Comparison of ENCODE assay signal across 8 cellular contexts in genomic region chr17:59848778-59849177, GRCh38. TPM values are rescaled to one million over a fixed set of nuclear protein-coding genes. Genes with fewer than 3 reads are reported as not detected.
DNase-seq lines count a peak whose midpoint lies in the region; ATAC-seq, FAIRE-seq and TF ChIP-seq lines count a peak whose summit lies in the region.

No MANE protein-coding gene starts in this region.

- H3K27me3 Mint-ChIP-seq in CD8-positive, alpha-beta T cell (ENCODE audit: low read depth): no peaks in the 10 kb centered on the region
- H3K27me3 Mint-ChIP-seq in activated CD8-positive, alpha-beta T cell treated with anti-CD3 and anti-CD28 coated beads for 36 hours: no peaks in the 10 kb centered on the region

- no peak overlapping the region for H3K27ac ChIP-seq in CD8-positive, alpha-beta T cell (ENCODE audit: low read depth, low read length)
- H3K27ac ChIP-seq in kidney (ENCODE audit: low read depth in 2 of 2, low read length in 2 of 2) (peak overlapping the region; percentile 41 to 63), upper lobe of left lung (peak overlapping the region; percentile 83 to 93 (median 88))

- H3K4me3 Mint-ChIP-seq in CD8-positive, alpha-beta T cell: peak overlapping the region; percentile 0
- peak overlapping the region; percentile 24 for H3K4me3 Mint-ChIP-seq in activated CD8-positive, alpha-beta T cell treated with anti-CD3 and anti-CD28 coated beads for 36 hours

- peaks cover 33% of the 10 kb centered on the region for H3K4me1 Mint-ChIP-seq in CD8-positive, alpha-beta T cell (ENCODE audit: low read depth)
- H3K4me1 Mint-ChIP-seq in activated CD8-positive, alpha-beta T cell treated with anti-CD3 and anti-CD28 coated beads for 36 hours (ENCODE audit: low read depth): peaks cover 62% of the 10 kb centered on the region

- H3K4me3 ChIP-seq in CD8-positive, alpha-beta T cell (ENCODE audit: low read depth, low read length): no peak overlapping the region
- H3K4me3 ChIP-seq in kidney (ENCODE audit: low read length in 2 of 2): no peak overlapping the region
- no peak overlapping the region for H3K4me3 ChIP-seq in upper lobe of left lung

- no peak for TF ChIP-seq CTCF in CD8-positive, alpha-beta T cell (IDR thresholded peaks at IDR 0.05)
- no peak for TF ChIP-seq CTCF in activated CD8-positive, alpha-beta T cell treated with anti-CD3 and anti-CD28 coated beads for 36 hours (IDR thresholded peaks at IDR 0.05)
- TF ChIP-seq CTCF in kidney (IDR thresholded peaks at IDR 0.05; ENCODE audit: borderline replicate concordance, extremely low read depth, insufficient read depth) (no peak), upper lobe of left lung (IDR thresholded peaks at IDR 0.05) (no peak)

- no peaks in the 10 kb centered on the region for H3K36me3 Mint-ChIP-seq in CD8-positive, alpha-beta T cell
- peaks cover 2% of the 10 kb centered on the region for H3K36me3 Mint-ChIP-seq in activated CD8-positive, alpha-beta T cell treated with anti-CD3 and anti-CD28 coated beads for 36 hours (ENCODE audit: low read depth)

- H3K27ac Mint-ChIP-seq in CD8-positive, alpha-beta T cell: no peak overlapping the region
- H3K27ac Mint-ChIP-seq in activated CD8-positive, alpha-beta T cell treated with anti-CD3 and anti-CD28 coated beads for 36 hours: peak overlapping the region; percentile 53

- H3K9me3 ChIP-seq in CD8-positive, alpha-beta T cell (ENCODE audit: low read length): no peaks in the 10 kb centered on the region
- H3K9me3 ChIP-seq in kidney (ENCODE audit: control insufficient read depth in 1 of 2, low read length in 2 of 2) (no peaks in the 10 kb centered on the region), upper lobe of left lung (no peaks in the 10 kb centered on the region)

- no peaks in the 10 kb centered on the region for H3K27me3 ChIP-seq in CD8-positive, alpha-beta T cell (ENCODE audit: insufficient read depth, low read length)
- H3K27me3 ChIP-seq in upper lobe of left lung: no peaks in the 10 kb centered on the region

- peaks cover 6% of the 10 kb centered on the region for H3K4me1 ChIP-seq in CD8-positive, alpha-beta T cell (ENCODE audit: insufficient read depth, low read length)
- peaks cover 28% of the 10 kb centered on the region in 2 donors for H3K4me1 ChIP-seq in kidney (ENCODE audit: control insufficient read depth in 1 of 2, insufficient read depth in 1 of 2, low read depth in 1 of 2, low read length in 2 of 2)
- H3K4me1 ChIP-seq in upper lobe of left lung: peaks cover 56 to 82% (median 70%) of the 10 kb centered on the region in 4 donors

- CTCF ChIA-PET in CD8-positive, alpha-beta T cell (lab: Charles Lee): interaction anchor here (1.1 to 1.3 kb wide), 2 partner anchors 20 to 66 kb away, joined by 4 read pairs; no protein-coding TSS in a partner anchor
- CTCF ChIA-PET in activated CD8-positive, alpha-beta T cell treated with anti-CD3 and anti-CD28 coated beads for 36 hours (lab: Charles Lee): interaction anchor here (1.0 to 6.7 kb wide), 3 partner anchors 10 to 16 kb away, joined by 3 to 40 read pairs (median 4); no protein-coding TSS in a partner anchor

- 39 to 42% methylated on average over 7 of the region's 7 CpGs for WGBS in upper lobe of left lung, 2 donors

- H3K36me3 ChIP-seq in CD8-positive, alpha-beta T cell (ENCODE audit: insufficient read depth, low read length): no peaks in the 10 kb centered on the region
- no peaks in the 10 kb centered on the region for H3K36me3 ChIP-seq in kidney (ENCODE audit: control insufficient read depth in 1 of 2, insufficient read depth in 2 of 2, low read length in 2 of 2)
- H3K36me3 ChIP-seq in upper lobe of left lung: no peaks in the 10 kb centered on the region

- ATAC-seq in CD8-positive, alpha-beta T cell: no peak
- ATAC-seq in HG02759 (IDR thresholded peaks at IDR 0.05; ENCODE audit: unreplicated experiment): peak; percentile 54
- ATAC-seq in activated CD8-positive, alpha-beta T cell treated with anti-CD3 and anti-CD28 coated beads for 36 hours: peak; percentile 21
- peak; percentile 57 to 68 for ATAC-seq in upper lobe of left lung (ENCODE audit: low FRiP score in 2 of 2)
- no peak for ATAC-seq in GM19455 (IDR thresholded peaks at IDR 0.05; ENCODE audit: unreplicated experiment)

- no peaks in the 10 kb centered on the region for H3K9me3 Mint-ChIP-seq in CD8-positive, alpha-beta T cell
- no peaks in the 10 kb centered on the region for H3K9me3 Mint-ChIP-seq in activated CD8-positive, alpha-beta T cell treated with anti-CD3 and anti-CD28 coated beads for 36 hours

- intact Hi-C loops in CD8-positive, alpha-beta T cell (cut with DNase I, micrococcal nuclease): no loop called here
- intact Hi-C loops in activated CD8-positive, alpha-beta T cell treated with anti-CD3 and anti-CD28 coated beads for 36 hours (cut with micrococcal nuclease): loop anchor here (5.0 kb wide), 1 partner anchor 96 kb away; no protein-coding TSS in a partner anchor
- intact Hi-C loops in kidney (cut with DNase I): no loop called here

- no peak for TF ChIP-seq EP300 in upper lobe of left lung (IDR thresholded peaks at IDR 0.05)

- DNase-seq in CD8-positive, alpha-beta T cell: peak in 1 of 7 experiments; percentile 27
- DNase-seq in activated CD8-positive, alpha-beta T cell treated with anti-CD3 and anti-CD28 coated beads for 36 hours: peak; percentile 74
- DNase-seq in kidney (peak; percentile 94), upper lobe of left lung (peak; percentile 39 to 93), mesenteric fat pad (ENCODE audit: low spot score) (no peak), AG08396 (ENCODE audit: low spot score) (no peak)

- peak in 1 of 4 donors; percentile 34 for TF ChIP-seq POLR2A in upper lobe of left lung (IDR thresholded peaks at IDR 0.05)

- no peak for FAIRE-seq in kidney (lab: Jason Lieb, UNC)

- H3K9ac ChIP-seq in kidney (ENCODE audit: low read length in 2 of 2): no peak overlapping the region

- POLR2A ChIA-PET in CD8-positive, alpha-beta T cell (lab: Charles Lee): interaction anchor here (0.9 kb wide), 1 partner anchor 10 kb away, joined by 3 read pairs; no protein-coding TSS in a partner anchor
- POLR2A ChIA-PET in activated CD8-positive, alpha-beta T cell treated with anti-CD3 and anti-CD28 coated beads for 36 hours (lab: Charles Lee): interaction anchor here (0.9 to 27.9 kb wide), 7 partner anchors 10 to 97 kb away, joined by 3 to 1156 read pairs (median 64); partner anchors contain the start of genes RPS6KB1 and TUBD1

RNA-seq across cellular contexts. Expression of gene TUBD1, which starts 44.0 kb away (rescaled TPM):
- 10 to 100 TPM in 1 of 2 experiments, 1 to 10 TPM in 1; 9.7 to 11.0 TPM for total RNA-seq in CD8-positive, alpha-beta T cell
- total RNA-seq in activated CD8-positive, alpha-beta T cell treated with anti-CD3 and anti-CD28 coated beads for 36 hours: 10 to 100 TPM in 1 of 2 experiments, 1 to 10 TPM in 1; 7.9 to 11.1 TPM
- total RNA-seq in kidney (11.9 TPM), upper lobe of left lung (10 to 100 TPM in 1 of 6 donors, 1 to 10 TPM in 5; 3.1 to 52.4 (median 7.6) TPM), mesenteric fat pad (6.8 TPM)
- polyA plus RNA-seq in kidney (ENCODE audit: insufficient read depth, low read depth, low replicate concordance): 6.8 TPM

RNA-seq across cellular contexts. Expression of gene RPS6KB1, which starts 44.1 kb away (rescaled TPM):
- 100 to 1,000 TPM; 153 to 171 TPM for total RNA-seq in CD8-positive, alpha-beta T cell
- total RNA-seq in activated CD8-positive, alpha-beta T cell treated with anti-CD3 and anti-CD28 coated beads for 36 hours: 10 to 100 TPM; 39.9 to 44.2 TPM
- total RNA-seq in kidney (34.8 TPM), upper lobe of left lung (10 to 100 TPM; 13.1 to 60.8 (median 30.3) TPM), mesenteric fat pad (43.0 TPM)
- polyA plus RNA-seq in kidney (ENCODE audit: insufficient read depth, low read depth, low replicate concordance): 10.5 TPM

Comparison
In these comparisons a context has a peak if more than half of its experiments do, and no peak if none do; other contexts are left out.
1. ATAC-seq: peak in HG02759 (single experiment), activated CD8-positive, alpha-beta T cell treated with anti-CD3 and anti-CD28 coated beads for 36 hours (single experiment) and upper lobe of left lung (2 of 2); none in CD8-positive, alpha-beta T cell (single experiment) and GM19455 (single experiment).
2. DNase-seq: peak in activated CD8-positive, alpha-beta T cell treated with anti-CD3 and anti-CD28 coated beads for 36 hours (single experiment), kidney (single experiment) and upper lobe of left lung (2 of 2); none in mesenteric fat pad (single experiment) and AG08396 (single experiment).